18 cellular contexts compared by ENCODE assay signal in genomic region chr18:27661320-27662049, GRCh38.
DNase-seq lines count a peak whose midpoint lies in the region; ATAC-seq lines count a peak whose summit lies in the region.
"Had no signal": no experiment of that assay in that cellular context is flagged by ENCODE, and none has a peak within 500 bp of the region (broad histone marks: within the 10 kb centered on the region; RNA-seq: fewer than 3 reads in every experiment).

No MANE protein-coding gene starts in this region.

- peak; percentile 19 for DNase-seq in NCI-H187 treated with DMSO at 0.1 percent for 48 hours (lab: John Stamatoyannopoulos, UW)
- DNase-seq in NCI-H187 (lab: John Stamatoyannopoulos, UW) = no peak
- DNase-seq in NCI-H82 (lab: John Stamatoyannopoulos, UW) = peak; percentile 53
- DNase-seq in iPS-NIHi11 (ENCODE audit: low spot score) = peak; percentile 7
- peak; percentile 5 for DNase-seq in putamen (ENCODE audit: low spot score)
- no peak for DNase-seq in SKM-1 (lab: John Stamatoyannopoulos, UW; ENCODE audit: unreplicated experiment)
- no peak for DNase-seq in activated CD8-positive, alpha-beta memory T cell treated with anti-CD3 and anti-CD28 coated beads, Interleukin-2, amount 10 ng/mL, durations not matched to agents 7 days and 5 days
- DNase-seq: activated CD4-positive, CD25-positive, alpha-beta regulatory T cell treated with anti-CD3 and anti-CD28 coated beads, Interleukin-2, amount 50 U/mL, for 72 hours; activated CD8-positive, alpha-beta memory T cell treated with anti-CD3 and anti-CD28 coated beads, Interleukin-2, amount 50 U/mL, for 4 hours; kidney glomerular epithelial cell; MM.1S; mucosa of descending colon; NCI-H345; SIG-M5; stimulated activated CD4-positive, alpha-beta T cell treated with anti-CD3 and anti-CD28 coated beads, Interleukin-4, amount 100 ng/mL, for 1 hour; uterus had no signal

- no peaks in the 10 kb centered on the region for H3K27me3 Mint-ChIP-seq in activated CD8-positive, alpha-beta memory T cell treated with anti-CD3 and anti-CD28 coated beads, Interleukin-2, amount 10 ng/mL, durations not matched to agents 7 days and 5 days

- CTCF ChIA-PET in activated CD8-positive, alpha-beta memory T cell treated with anti-CD3 and anti-CD28 coated beads, Interleukin-2, amount 10 ng/mL, durations not matched to agents 7 days and 5 days (lab: Charles Lee) = no interaction called here

- no peaks in the 10 kb centered on the region for H3K4me1 Mint-ChIP-seq in activated CD8-positive, alpha-beta memory T cell treated with anti-CD3 and anti-CD28 coated beads, Interleukin-2, amount 10 ng/mL, durations not matched to agents 7 days and 5 days

- H3K4me3 Mint-ChIP-seq in activated CD8-positive, alpha-beta memory T cell treated with anti-CD3 and anti-CD28 coated beads, Interleukin-2, amount 10 ng/mL, durations not matched to agents 7 days and 5 days = no peak overlapping the region
- H3K4me3 Mint-ChIP-seq: T-helper 2 cell treated with Interferon-gamma antibody and Interleukin-4, amounts not matched to agents 5 μg/mL and 100 μg/mL, for 36 hours had no signal

- no peak overlapping the region for H3K27ac Mint-ChIP-seq in activated CD8-positive, alpha-beta memory T cell treated with anti-CD3 and anti-CD28 coated beads, Interleukin-2, amount 10 ng/mL, durations not matched to agents 7 days and 5 days
- H3K27ac Mint-ChIP-seq: T-helper 2 cell treated with Interferon-gamma antibody and Interleukin-4, amounts not matched to agents 5 μg/mL and 100 μg/mL, for 36 hours had no signal

- H3K36me3 Mint-ChIP-seq in activated CD8-positive, alpha-beta memory T cell treated with anti-CD3 and anti-CD28 coated beads, Interleukin-2, amount 10 ng/mL, durations not matched to agents 7 days and 5 days = no peaks in the 10 kb centered on the region

- peaks cover 4% of the 10 kb centered on the region for H3K9me3 Mint-ChIP-seq in activated CD8-positive, alpha-beta memory T cell treated with anti-CD3 and anti-CD28 coated beads, Interleukin-2, amount 10 ng/mL, durations not matched to agents 7 days and 5 days (ENCODE audit: low read depth)

- no peak for ATAC-seq in HG03457 (IDR thresholded peaks at IDR 0.05; ENCODE audit: unreplicated experiment)
- ATAC-seq in activated CD8-positive, alpha-beta memory T cell treated with anti-CD3 and anti-CD28 coated beads, Interleukin-2, amount 10 ng/mL, durations not matched to agents 7 days and 5 days = no peak
- ATAC-seq: mucosa of descending colon had no signal

Comparison
In these comparisons a context has a peak if more than half of its experiments do, and no peak if none do; other contexts are left out.
1. DNase-seq: peak in NCI-H187 treated with DMSO at 0.1 percent for 48 hours (single experiment), NCI-H82 (single experiment), iPS-NIHi11 (single experiment) and putamen (single experiment); none in NCI-H187 (0 of 2), SKM-1 (single experiment) and activated CD8-positive, alpha-beta memory T cell treated with anti-CD3 and anti-CD28 coated beads, Interleukin-2, amount 10 ng/mL, durations not matched to agents 7 days and 5 days (single experiment).